Comparison of ENCODE assay signal across 18 cellular contexts in genomic region chr12:2242206-2242605, GRCh38.
DNase-seq lines count a peak whose midpoint lies in the region; ATAC-seq and TF ChIP-seq lines count a peak whose summit lies in the region.
"Had no signal": no experiment of that assay in that cellular context is flagged by ENCODE, and none has a peak within 500 bp of the region (broad histone marks: within the 10 kb centered on the region; RNA-seq: fewer than 3 reads in every experiment).

No MANE protein-coding gene starts in this region.

- H3K4me1 Mint-ChIP-seq in WTC11 (peaks cover 47% of the 10 kb centered on the region), glutamatergic neuron (ENCODE audit: low read depth, unreplicated experiment) (peaks cover 46% of the 10 kb centered on the region)
- peaks cover 9% of the 10 kb centered on the region for H3K4me1 Mint-ChIP-seq in stimulated activated naive CD8-positive, alpha-beta T cell treated with anti-CD3 and anti-CD28 coated beads, Interleukin-15, amount 100 ng/mL, for 72 hours
- H3K4me1 Mint-ChIP-seq: CD8-positive, alpha-beta memory T cell had no signal

- in situ Hi-C loops in G401 (cut with HindIII; ENCODE audit: low sequenced_read_pairs), result no loop called here

- H3K4me1 ChIP-seq in sigmoid colon, result peaks cover 0 to 95% (median 79%) of the 10 kb centered on the region in 4 donors

- TF ChIP-seq CTCF in WTC11 (IDR thresholded peaks at IDR 0.05) (no peak), glutamatergic neuron (IDR thresholded peaks at IDR 0.05; ENCODE audit: partially characterized antibody, unreplicated experiment) (no peak), sigmoid colon (IDR thresholded peaks at IDR 0.05) (no peak)

- WGBS in sigmoid colon, 2 donors, result 65 to 87% methylated on average over 5 of the region's 5 CpGs

- H3K36me3 ChIP-seq in sigmoid colon, result no peaks in the 10 kb centered on the region

- no peak for ATAC-seq in WTC11
- no peak for ATAC-seq in stimulated activated naive CD8-positive, alpha-beta T cell treated with anti-CD3 and anti-CD28 coated beads, Interleukin-15, amount 100 ng/mL, for 72 hours
- ATAC-seq: HCT116 had no signal

- no peak for TF ChIP-seq POLR2A in sigmoid colon (IDR thresholded peaks at IDR 0.05)

- H3K9me3 ChIP-seq in sigmoid colon, result no peaks in the 10 kb centered on the region

- H3K27ac ChIP-seq in sigmoid colon, result peak overlapping the region in 3 of 4 donors; percentile 58 to 92 (median 89)
- H3K27ac ChIP-seq: HL-60, KMS-11 had no signal

- DNase-seq in G401 (ENCODE audit: low spot score) (peak; percentile 78), WTC11 (ENCODE audit: low spot score) (no peak), glutamatergic neuron (no peak), sigmoid colon (no peak), NCI-H69 (lab: John Stamatoyannopoulos, UW) (no peak), AG08396 (ENCODE audit: low spot score) (no peak), DMS153 treated with DMSO at 0.1 percent for 48 hours (lab: John Stamatoyannopoulos, UW; ENCODE audit: unreplicated experiment) (no peak)
- no peak for DNase-seq in stimulated activated naive CD8-positive, alpha-beta T cell treated with anti-CD3 and anti-CD28 coated beads, Interleukin-15, amount 100 ng/mL, for 72 hours
- DNase-seq: ACHN; AML-193; CD8-positive, alpha-beta memory T cell; COR-L47; DMS 273 treated with DMSO at 0.1 percent for 48 hours; GDM1; GM23248 had no signal

- intact Hi-C loops in sigmoid colon (cut with DNase I), result no loop called here

- H3K36me3 Mint-ChIP-seq in WTC11, result no peaks in the 10 kb centered on the region
- no peaks in the 10 kb centered on the region for H3K36me3 Mint-ChIP-seq in glutamatergic neuron (ENCODE audit: unreplicated experiment)
- H3K36me3 Mint-ChIP-seq: CD8-positive, alpha-beta memory T cell had no signal

- POLR2A ChIA-PET in WTC11 (lab: Charles Lee), result no interaction called here

- H3K9me3 Mint-ChIP-seq in WTC11 (no peaks in the 10 kb centered on the region), glutamatergic neuron (ENCODE audit: unreplicated experiment) (peaks cover 7% of the 10 kb centered on the region)
- no peaks in the 10 kb centered on the region for H3K9me3 Mint-ChIP-seq in stimulated activated naive CD8-positive, alpha-beta T cell treated with anti-CD3 and anti-CD28 coated beads, Interleukin-15, amount 100 ng/mL, for 72 hours
- H3K9me3 Mint-ChIP-seq: CD8-positive, alpha-beta memory T cell had no signal

- H3K27me3 ChIP-seq in sigmoid colon, result no peaks in the 10 kb centered on the region

- TF ChIP-seq EP300 in sigmoid colon (IDR thresholded peaks at IDR 0.05), result no peak

- peak overlapping the region; percentile 1; the same call in 1 of the 2 replicates for H3K27ac Mint-ChIP-seq in WTC11
- H3K27ac Mint-ChIP-seq in glutamatergic neuron (ENCODE audit: unreplicated experiment), result peak overlapping the region; percentile 33
- H3K27ac Mint-ChIP-seq in stimulated activated naive CD8-positive, alpha-beta T cell treated with anti-CD3 and anti-CD28 coated beads, Interleukin-15, amount 100 ng/mL, for 72 hours, result no peak overlapping the region
- H3K27ac Mint-ChIP-seq: CD8-positive, alpha-beta memory T cell had no signal

- no peak overlapping the region for H3K4me3 ChIP-seq in sigmoid colon
- H3K4me3 ChIP-seq: GM23248 had no signal

- H3K4me3 Mint-ChIP-seq in WTC11 (no peak overlapping the region), glutamatergic neuron (ENCODE audit: unreplicated experiment) (peak overlapping the region; percentile 22)
- H3K4me3 Mint-ChIP-seq in stimulated activated naive CD8-positive, alpha-beta T cell treated with anti-CD3 and anti-CD28 coated beads, Interleukin-15, amount 100 ng/mL, for 72 hours, result no peak overlapping the region
- H3K4me3 Mint-ChIP-seq: CD8-positive, alpha-beta memory T cell had no signal

- H3K27me3 Mint-ChIP-seq in WTC11 (ENCODE audit: low read depth) (no peaks in the 10 kb centered on the region), glutamatergic neuron (ENCODE audit: unreplicated experiment) (peaks cover 7% of the 10 kb centered on the region)
- peaks cover 9% of the 10 kb centered on the region for H3K27me3 Mint-ChIP-seq in stimulated activated naive CD8-positive, alpha-beta T cell treated with anti-CD3 and anti-CD28 coated beads, Interleukin-15, amount 100 ng/mL, for 72 hours

- CTCF ChIA-PET in WTC11 (lab: Charles Lee), result interaction anchor here (1.6 kb wide), 1 partner anchor 12 kb away, joined by 5 read pairs; no protein-coding TSS in a partner anchor

TF ChIP-seq in WTC11, 78 proteins besides CTCF, POLR2A, EP300 and RAD21:
- TF ChIP-seq SMAD3 (CRISPR knock-in tag; IDR thresholded peaks at IDR 0.05; ENCODE audit: borderline replicate concordance), result no peak

Comparison
In these comparisons a context has a peak if more than half of its experiments do, and no peak if none do; other contexts are left out.
1. H3K27ac Mint-ChIP-seq: peak in WTC11 (single experiment) and glutamatergic neuron (single experiment); none in stimulated activated naive CD8-positive, alpha-beta T cell treated with anti-CD3 and anti-CD28 coated beads, Interleukin-15, amount 100 ng/mL, for 72 hours (0 of 2).